In genomic region chr3:52181543-52181942, GRCh38 we compare ENCODE assay signal across 22 cellular contexts. TPM values are rescaled to one million over a fixed set of nuclear protein-coding genes. Genes with fewer than 3 reads are reported as not detected.
A peak's percentile ranks its signal among the peaks of the same experiment; 100 is the strongest.
DNase-seq lines count a peak whose midpoint lies in the region; ATAC-seq and TF ChIP-seq lines count a peak whose summit lies in the region.
"Had no signal": no experiment of that assay in that cellular context is flagged by ENCODE, and none has a peak within 500 bp of the region (broad histone marks: within the 10 kb centered on the region; RNA-seq: fewer than 3 reads in every experiment).

No MANE protein-coding gene starts in this region.

- no peak overlapping the region for H3K4me3 Mint-ChIP-seq in chondrocyte (ENCODE audit: unreplicated experiment)
- H3K4me3 Mint-ChIP-seq: memory B cell had no signal

- H3K18ac ChIP-seq in IMR-90 (ENCODE audit: low read depth, low read length) (no peak overlapping the region), neuronal stem cell (ENCODE audit: low read length) (no peak overlapping the region)

- no peak overlapping the region for H2BK12ac ChIP-seq in neuronal stem cell (ENCODE audit: low read length)

- H4K5ac ChIP-seq in IMR-90 (ENCODE audit: low read depth, low read length) = no peak overlapping the region

- dilution Hi-C loops in IMR-90 (cut with HindIII; ENCODE audit: low sequenced_read_pairs, unreplicated experiment) = no loop called here

- H3K14ac ChIP-seq in IMR-90 (replicated peaks; ENCODE audit: low read depth, low read length) (no peak overlapping the region), neuronal stem cell (ENCODE audit: low read length) (peak overlapping the region; percentile 39)

- TF ChIP-seq POLR2A in IMR-90 (IDR thresholded peaks at IDR 0.05; ENCODE audit: low read depth, low read length) = no peak

- no peak overlapping the region for H3K9ac ChIP-seq in IMR-90 (ENCODE audit: low read depth, low read length)
- no peak overlapping the region for H3K9ac ChIP-seq in neuronal stem cell (ENCODE audit: low read depth, low read length, poor library complexity)

- peaks cover 9% of the 10 kb centered on the region for H3K4me1 Mint-ChIP-seq in chondrocyte (ENCODE audit: low read depth)

- no peak overlapping the region for H3K56ac ChIP-seq in IMR-90 (ENCODE audit: extremely low read depth, insufficient read depth, low read length)

- no peak overlapping the region for H2AK9ac ChIP-seq in IMR-90 (replicated peaks; ENCODE audit: low read depth, low read length, poor library complexity)

- peaks cover 7% of the 10 kb centered on the region; the same call in 1 of the 2 replicates for H3K9me1 ChIP-seq in IMR-90 (ENCODE audit: insufficient read depth, low read length)

- H3K79me1 ChIP-seq in IMR-90 (ENCODE audit: low read depth in 1 of 2, low read length in 2 of 2) (no peaks in the 10 kb centered on the region), neuronal stem cell (ENCODE audit: low read depth, low read length) (no peaks in the 10 kb centered on the region)

- H3K4me3 ChIP-seq in IMR-90 (ENCODE audit: insufficient read depth, low read depth, low read length) = no peak overlapping the region
- H3K4me3 ChIP-seq in epithelial cell of esophagus (ENCODE audit: low read length) = no peak overlapping the region
- H3K4me3 ChIP-seq in neuronal stem cell (ENCODE audit: low read length in 2 of 2) = no peak overlapping the region
- H3K4me3 ChIP-seq: HAP-1, smooth muscle cell, stomach had no signal

- peaks cover 9% of the 10 kb centered on the region for H3K27me3 ChIP-seq in IMR-90 (ENCODE audit: control insufficient read depth, insufficient read depth, low read length)
- H3K27me3 ChIP-seq in neuronal stem cell (ENCODE audit: control insufficient read depth in 3 of 3, insufficient read depth in 3 of 3, low read depth in 1 of 3, low read length in 3 of 3) = peaks cover 0 to 22% (median 0%) of the 10 kb centered on the region in 3 experiments
- H3K27me3 ChIP-seq: BE2C, stomach had no signal

- H3K4me2 ChIP-seq in IMR-90 (ENCODE audit: low read depth, low read length) (no peak overlapping the region), neuronal stem cell (ENCODE audit: insufficient read depth, low read length, poor library complexity, severe bottlenecking) (no peak overlapping the region)
- H3K4me2 ChIP-seq: smooth muscle cell had no signal

- peak; percentile 89 for DNase-seq in AG20443 (ENCODE audit: low spot score)
- DNase-seq in IMR-90 = peak; percentile 72
- peak; percentile 84 for DNase-seq in epithelial cell of esophagus (ENCODE audit: low read depth)
- DNase-seq in neuronal stem cell (ENCODE audit: low spot score) = no peak
- no peak for DNase-seq in chondrocyte (ENCODE audit: low spot score)
- no peak for DNase-seq in NCI-H2081 treated with DMSO at 0.1 percent for 48 hours (lab: John Stamatoyannopoulos, UW)
- DNase-seq in stimulated activated CD4-positive, alpha-beta T cell treated with anti-CD3 and anti-CD28 coated beads, Interleukin-1b, Interleukin-23, amount 100 ng/mL, for 48 hours = no peak
- DNase-seq: activated CD4-positive, alpha-beta T cell treated with anti-CD3 and anti-CD28 coated beads for 1 hour; BE2C; cerebellar nuclear complex; Karpas-422; NCI-H187 treated with DMSO at 0.1 percent for 48 hours; NCI-H82; occipital lobe; RPMI8226; stomach had no signal

- TF ChIP-seq CTCF in IMR-90 (conservative IDR thresholded peaks at IDR 0.05; ENCODE audit: low read depth, low read length) = no peak
- TF ChIP-seq CTCF in epithelial cell of esophagus (IDR thresholded peaks at IDR 0.05; ENCODE audit: insufficient read depth, low read depth, low read length, missing control alignments) = no peak
- TF ChIP-seq CTCF in chondrocyte (IDR thresholded peaks at IDR 0.05) = no peak

- H3K9me3 ChIP-seq in IMR-90 (ENCODE audit: control insufficient read depth, insufficient read depth, low read length) (no peaks in the 10 kb centered on the region), neuronal stem cell (replicated peaks in 1 of 2; ENCODE audit: control insufficient read depth in 2 of 2, insufficient read depth in 1 of 2, low read depth in 1 of 2, low read length in 2 of 2) (no peaks in the 10 kb centered on the region)
- H3K9me3 ChIP-seq: BE2C, HAP-1, stomach had no signal

- H2AFZ ChIP-seq in IMR-90 (replicated peaks; ENCODE audit: low read length, poor library complexity) (peak overlapping the region; percentile 44), neuronal stem cell (ENCODE audit: low read length) (no peak overlapping the region)

- POLR2A ChIA-PET in IMR-90 (lab: Charles Lee; ENCODE audit: unreplicated experiment) = interaction anchor here (0.6 kb wide), 1 partner anchor 492 kb away, joined by 6 read pairs; no protein-coding TSS in a partner anchor

- H4K8ac ChIP-seq in IMR-90 (ENCODE audit: low read depth in 2 of 2, low read length in 2 of 2) = no peak overlapping the region
- no peak overlapping the region for H4K8ac ChIP-seq in neuronal stem cell (ENCODE audit: low read depth, low read length)

- H3K23ac ChIP-seq in IMR-90 (ENCODE audit: low read depth, low read length) (no peak overlapping the region), neuronal stem cell (ENCODE audit: low read depth, low read length, poor library complexity) (no peak overlapping the region)

- H3K9me3 Mint-ChIP-seq in chondrocyte (ENCODE audit: low read depth) = no peaks in the 10 kb centered on the region
- H3K9me3 Mint-ChIP-seq: activated naive CD4-positive, alpha-beta T cell treated with anti-CD3 and anti-CD28 coated beads, Interleukin-2, amount 50 U/mL, for 72 hours; memory B cell had no signal

- no peak overlapping the region for H3K27ac Mint-ChIP-seq in chondrocyte (ENCODE audit: unreplicated experiment)
- H3K27ac Mint-ChIP-seq: activated naive CD4-positive, alpha-beta T cell treated with anti-CD3 and anti-CD28 coated beads, Interleukin-2, amount 50 U/mL, for 72 hours; memory B cell had no signal

- H3K27me3 Mint-ChIP-seq in chondrocyte (ENCODE audit: low read depth) = no peaks in the 10 kb centered on the region
- H3K27me3 Mint-ChIP-seq: memory B cell had no signal

- H2AK5ac ChIP-seq in IMR-90 (ENCODE audit: low read depth, low read length) = no peak overlapping the region
- H2AK5ac ChIP-seq in neuronal stem cell (ENCODE audit: low read depth, low read length) = no peak overlapping the region

- no peak overlapping the region for H2BK120ac ChIP-seq in IMR-90 (ENCODE audit: low read depth, low read length)
- no peak overlapping the region for H2BK120ac ChIP-seq in neuronal stem cell (ENCODE audit: low read depth, low read length)

- in situ Hi-C loops in IMR-90 (cut with MboI; ENCODE audit: low sequenced_read_pairs) = no loop called here

- BruUV-seq in IMR-90 (replicated peaks; lab: Mats Ljungman, UMichigan) = no TSS peak

- peak; percentile 73 for ATAC-seq in IMR-90 (ENCODE audit: low read depth)
- no peak for ATAC-seq in HG02970 (IDR thresholded peaks at IDR 0.05; ENCODE audit: low FRiP score, unreplicated experiment)

- peaks cover 4% of the 10 kb centered on the region; the same call in 1 of the 2 replicates for H3K4me1 ChIP-seq in IMR-90 (ENCODE audit: control insufficient read depth, insufficient read depth, low read length)
- peaks cover 0 to under 1% of the 10 kb centered on the region in 2 donors for H3K4me1 ChIP-seq in neuronal stem cell (ENCODE audit: control insufficient read depth in 2 of 2, insufficient read depth in 1 of 2, low read depth in 1 of 2, low read length in 2 of 2)
- H3K4me1 ChIP-seq: BE2C, HAP-1 had no signal

- 14% methylated on average over 1 of the region's 4 CpGs; no CpG with 5 or more reads in 1 of the 2 experiments for WGBS in IMR-90 (ENCODE audit: extremely low coverage in 2 of 2, insufficient read length in 1 of 2), 2 experiments
- no CpG with 5 or more reads among the region's 4 CpGs for WGBS in neuronal stem cell (ENCODE audit: extremely low coverage in 2 of 2, insufficient read length in 2 of 2, insufficient replicate concordance in 1 of 2), 2 donors

- H2BK5ac ChIP-seq in IMR-90 (ENCODE audit: low read depth, low read length, poor library complexity, severe bottlenecking) = no peak overlapping the region
- H2BK5ac ChIP-seq in neuronal stem cell (ENCODE audit: low read length) = no peak overlapping the region

- no peak overlapping the region for H2BK20ac ChIP-seq in IMR-90 (ENCODE audit: low read depth, low read length)

- intact Hi-C loops in IMR-90 (cut with micrococcal nuclease) = no loop called here

- H3K36me3 ChIP-seq in IMR-90 (ENCODE audit: control insufficient read depth, insufficient read depth, low read length) (no peaks in the 10 kb centered on the region), neuronal stem cell (replicated peaks in 1 of 2; ENCODE audit: control insufficient read depth in 2 of 2, insufficient read depth in 2 of 2, low read length in 2 of 2) (no peaks in the 10 kb centered on the region)
- H3K36me3 ChIP-seq: BE2C, HAP-1, stomach had no signal

- TF ChIP-seq RAD21 in IMR-90 (IDR thresholded peaks at IDR 0.05; ENCODE audit: low read length) = no peak

- no peaks in the 10 kb centered on the region for H4K20me1 ChIP-seq in IMR-90 (ENCODE audit: insufficient read depth, low read length)

- CTCF ChIA-PET in IMR-90 (lab: Yijun Ruan, JAX) = no interaction called here

- H3K4ac ChIP-seq in IMR-90 (ENCODE audit: low read depth, low read length) (no peak overlapping the region), neuronal stem cell (ENCODE audit: low read length) (no peak overlapping the region)

- no peak overlapping the region for H3K27ac ChIP-seq in IMR-90 (ENCODE audit: insufficient read depth, low read length)
- no peak overlapping the region for H3K27ac ChIP-seq in neuronal stem cell (replicated peaks; ENCODE audit: low read length)

- H2BK15ac ChIP-seq in IMR-90 (ENCODE audit: low read depth, low read length) (no peak overlapping the region), neuronal stem cell (ENCODE audit: low read length) (no peak overlapping the region)

- H3K36me3 Mint-ChIP-seq in chondrocyte (ENCODE audit: low read depth) = no peaks in the 10 kb centered on the region
- H3K36me3 Mint-ChIP-seq: activated naive CD4-positive, alpha-beta T cell treated with anti-CD3 and anti-CD28 coated beads, Interleukin-2, amount 50 U/mL, for 72 hours; memory B cell had no signal

- no peak overlapping the region for H4K91ac ChIP-seq in IMR-90 (ENCODE audit: insufficient read depth, low read depth, low read length)
- H4K91ac ChIP-seq in neuronal stem cell (ENCODE audit: low read depth, low read length, poor library complexity) = no peak overlapping the region

RNA-seq across cellular contexts. Expression of gene ALAS1, which starts 16.4 kb away (rescaled TPM):
- total RNA-seq in IMR-90 (2012; rRNA removed) (29.7 and 32.8 TPM in 2 replicates), chondrocyte (37.5 to 39.8 TPM (median 38.3 TPM) in 3 replicates)
- 47.2 and 47.8 TPM in 2 replicates for polyA plus RNA-seq in IMR-90 (2012; rRNA removed)
- 34.1 and 38.0 TPM in 2 replicates for polyA plus RNA-seq in IMR-90 (2012; cell fraction: cytosol; rRNA removed)
- 38.1 and 45.9 TPM in 2 replicates for polyA plus RNA-seq in IMR-90 (2012; cell fraction: nucleus; rRNA removed; ENCODE audit: low replicate concordance)
- 37.3 TPM for polyA plus RNA-seq in neuronal stem cell (2013, experiment 1 of 2)
- 36.5 TPM for polyA plus RNA-seq in neuronal stem cell (2013, experiment 2 of 2)

RNA-seq across cellular contexts. Expression of gene POC1A, which starts 27.3 kb away (rescaled TPM):
- total RNA-seq in IMR-90 (2012; rRNA removed) (8.3 and 10.6 TPM in 2 replicates), chondrocyte (5.3 to 5.7 TPM (median 5.5 TPM) in 3 replicates)
- polyA plus RNA-seq in IMR-90 (2012; rRNA removed) = 11.5 TPM in 2 replicates
- 9.0 and 9.3 TPM in 2 replicates for polyA plus RNA-seq in IMR-90 (2012; cell fraction: cytosol; rRNA removed)
- 5.2 and 10.5 TPM in 2 replicates for polyA plus RNA-seq in IMR-90 (2012; cell fraction: nucleus; rRNA removed; ENCODE audit: low replicate concordance)
- polyA plus RNA-seq in neuronal stem cell (2013, experiment 1 of 2) = 18.0 TPM
- 17.8 TPM for polyA plus RNA-seq in neuronal stem cell (2013, experiment 2 of 2)

RNA-seq across cellular contexts. Expression of gene TLR9, which starts 43.9 kb away (rescaled TPM):
- total RNA-seq in IMR-90 (2012; rRNA removed) (not detected in 2 replicates), chondrocyte (0.12 TPM in 1 of 3 replicates, not detected in the others)
- 0.03 TPM in 1 of 2 replicates, not detected in the other for polyA plus RNA-seq in IMR-90 (2012; rRNA removed)
- 0.01 TPM in 1 of 2 replicates, not detected in the other for polyA plus RNA-seq in IMR-90 (2012; cell fraction: cytosol; rRNA removed)
- polyA plus RNA-seq in IMR-90 (2012; cell fraction: nucleus; rRNA removed; ENCODE audit: low replicate concordance) = 0.15 TPM in 2 replicates
- polyA plus RNA-seq in neuronal stem cell (2013, experiment 1 of 2) = 0.04 TPM
- 0.10 TPM for polyA plus RNA-seq in neuronal stem cell (2013, experiment 2 of 2)
- total RNA-seq: epithelial cell of proximal tubule, stomach had no signal
- polyA plus RNA-seq: smooth muscle cell had no signal

RNA-seq across cellular contexts. Expression of gene TWF2, which starts 57.4 kb away (rescaled TPM):
- 105 and 111 TPM in 2 replicates for total RNA-seq in IMR-90 (2012; rRNA removed)
- 145 and 158 TPM in 2 replicates for polyA plus RNA-seq in IMR-90 (2012; rRNA removed)
- polyA plus RNA-seq in IMR-90 (2012; cell fraction: cytosol; rRNA removed) = 165 and 194 TPM in 2 replicates
- polyA plus RNA-seq in IMR-90 (2012; cell fraction: nucleus; rRNA removed; ENCODE audit: low replicate concordance) = 62.0 and 123 TPM in 2 replicates
- 21.7 TPM for polyA plus RNA-seq in neuronal stem cell (2013, experiment 1 of 2)
- polyA plus RNA-seq in neuronal stem cell (2013, experiment 2 of 2) = 20.9 TPM
- total RNA-seq in chondrocyte = 58.9 to 65.9 TPM (median 65.2 TPM) in 3 replicates

Comparison
In these comparisons a context has a peak if more than half of its experiments do, and no peak if none do; other contexts are left out.
1. DNase-seq: peak in AG20443 (single experiment), IMR-90 (single experiment) and epithelial cell of esophagus (single experiment); none in neuronal stem cell (single experiment), chondrocyte (single experiment), NCI-H2081 treated with DMSO at 0.1 percent for 48 hours (single experiment) and stimulated activated CD4-positive, alpha-beta T cell treated with anti-CD3 and anti-CD28 coated beads, Interleukin-1b, Interleukin-23, amount 100 ng/mL, for 48 hours (single experiment).